ENCODE assay signal across 17 cellular contexts in the genomic region with DNA sequence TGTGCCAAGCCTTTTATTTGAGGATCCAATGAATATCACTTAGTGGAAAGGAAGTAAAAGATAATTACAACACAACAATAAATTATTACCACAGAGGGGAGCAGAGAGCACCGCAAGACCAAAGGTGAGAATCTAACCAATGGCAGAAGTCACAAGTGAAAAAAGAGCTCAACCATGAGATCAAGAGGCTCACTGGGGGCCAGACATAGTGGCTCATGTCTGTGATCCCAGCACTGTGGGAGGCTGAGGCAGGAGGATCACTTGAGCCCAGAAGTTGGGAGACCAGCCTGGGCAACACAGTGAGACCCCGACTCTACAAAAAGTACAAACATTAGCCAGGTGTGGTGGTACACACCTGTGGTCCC. TPM values are rescaled to one million over a fixed set of nuclear protein-coding genes. Genes with fewer than 3 reads are reported as not detected.
A peak's percentile ranks its signal among the peaks of the same experiment; 100 is the strongest.
DNase-seq lines count a peak whose midpoint lies in the region; ATAC-seq lines count a peak whose summit lies in the region.
"Had no signal": no experiment of that assay in that cellular context is flagged by ENCODE, and none has a peak within 500 bp of the region (broad histone marks: within the 10 kb centered on the region; RNA-seq: fewer than 3 reads in every experiment).

No MANE protein-coding gene starts in this region.

- peak overlapping the region; percentile 36 for H3K4ac ChIP-seq in trophoblast cell (ENCODE audit: low read depth, low read length)

- H3K18ac ChIP-seq in trophoblast cell (ENCODE audit: low read length): no peak overlapping the region

- H3K9me3 Mint-ChIP-seq in activated CD4-positive, alpha-beta T cell treated with anti-CD3 and anti-CD28 coated beads, Interleukin-2, amount 10 ng/mL, durations not matched to agents 7 days and 5 days: peaks cover 5% of the 10 kb centered on the region
- H3K9me3 Mint-ChIP-seq in dendritic cell treated with granulocyte-macrophage colony-stimulating factor and Interleukin-4, amounts not matched to agents 40 ng/mL and 50 ng/mL, for 4 days: no peaks in the 10 kb centered on the region
- H3K9me3 Mint-ChIP-seq in activated CD4-positive, alpha-beta T cell treated with anti-CD3 and anti-CD28 coated beads, Interleukin-2, amount 10 ng/mL, durations not matched to agents 24 days and 14 days: peaks cover 3% of the 10 kb centered on the region
- H3K9me3 Mint-ChIP-seq: IgD-negative memory B cell had no signal

- peaks cover 79% of the 10 kb centered on the region for H3K4me1 Mint-ChIP-seq in activated CD4-positive, alpha-beta T cell treated with anti-CD3 and anti-CD28 coated beads, Interleukin-2, amount 10 ng/mL, durations not matched to agents 7 days and 5 days
- H3K4me1 Mint-ChIP-seq in dendritic cell treated with granulocyte-macrophage colony-stimulating factor and Interleukin-4, amounts not matched to agents 40 ng/mL and 50 ng/mL, for 4 days (ENCODE audit: low read depth): peaks cover 91% of the 10 kb centered on the region
- peaks cover 48% of the 10 kb centered on the region for H3K4me1 Mint-ChIP-seq in activated CD4-positive, alpha-beta T cell treated with anti-CD3 and anti-CD28 coated beads, Interleukin-2, amount 10 ng/mL, durations not matched to agents 24 days and 14 days

- H3K4me3 Mint-ChIP-seq in activated CD4-positive, alpha-beta T cell treated with anti-CD3 and anti-CD28 coated beads, Interleukin-2, amount 10 ng/mL, durations not matched to agents 7 days and 5 days: no peak overlapping the region
- no peak overlapping the region for H3K4me3 Mint-ChIP-seq in dendritic cell treated with granulocyte-macrophage colony-stimulating factor and Interleukin-4, amounts not matched to agents 40 ng/mL and 50 ng/mL, for 4 days
- no peak overlapping the region for H3K4me3 Mint-ChIP-seq in activated CD4-positive, alpha-beta T cell treated with anti-CD3 and anti-CD28 coated beads, Interleukin-2, amount 10 ng/mL, durations not matched to agents 24 days and 14 days

- no peaks in the 10 kb centered on the region for H3K9me3 ChIP-seq in trophoblast cell (ENCODE audit: insufficient read depth, low read depth, low read length)
- no peaks in the 10 kb centered on the region for H3K9me3 ChIP-seq in right cardiac atrium (ENCODE audit: control insufficient read depth, low read length)

- H3K4me2 ChIP-seq in trophoblast cell (ENCODE audit: low read length): no peak overlapping the region

- peaks cover 31% of the 10 kb centered on the region for H3K36me3 Mint-ChIP-seq in activated CD4-positive, alpha-beta T cell treated with anti-CD3 and anti-CD28 coated beads, Interleukin-2, amount 10 ng/mL, durations not matched to agents 7 days and 5 days (ENCODE audit: low read depth)
- no peaks in the 10 kb centered on the region for H3K36me3 Mint-ChIP-seq in dendritic cell treated with granulocyte-macrophage colony-stimulating factor and Interleukin-4, amounts not matched to agents 40 ng/mL and 50 ng/mL, for 4 days (ENCODE audit: low read depth)
- peaks cover 20% of the 10 kb centered on the region for H3K36me3 Mint-ChIP-seq in activated CD4-positive, alpha-beta T cell treated with anti-CD3 and anti-CD28 coated beads, Interleukin-2, amount 10 ng/mL, durations not matched to agents 24 days and 14 days (ENCODE audit: low read depth)

- H4K12ac ChIP-seq in trophoblast cell (ENCODE audit: low read depth, low read length): no peak overlapping the region

- H2AFZ ChIP-seq in trophoblast cell (ENCODE audit: insufficient read depth, low read length, poor library complexity): no peak overlapping the region

- H3K23ac ChIP-seq in trophoblast cell (ENCODE audit: low read length): no peak overlapping the region

- H3K36me3 ChIP-seq in trophoblast cell (ENCODE audit: control insufficient read depth in 1 of 2, insufficient read depth in 2 of 2, low read length in 2 of 2): no peaks in the 10 kb centered on the region

- H3K9ac ChIP-seq in trophoblast cell (ENCODE audit: low read length): no peak overlapping the region

- H3K14ac ChIP-seq in trophoblast cell (ENCODE audit: low read length): no peak overlapping the region

- H3K79me2 ChIP-seq in trophoblast cell (ENCODE audit: control insufficient read depth, insufficient read depth, low read length, poor library complexity): peaks cover 37% of the 10 kb centered on the region

- H2AK5ac ChIP-seq in trophoblast cell (ENCODE audit: low read length): no peak overlapping the region

- intact Hi-C loops in dendritic cell treated with granulocyte-macrophage colony-stimulating factor and Interleukin-4, amounts not matched to agents 40 ng/mL and 50 ng/mL, for 4 days (cut with micrococcal nuclease): loop anchor here (5.0 kb wide), 1 partner anchor 35 kb away; the partner anchor contains the start of gene SPG7
- intact Hi-C loops in right cardiac atrium (cut with DNase I): no loop called here
- intact Hi-C loops in activated CD4-positive, alpha-beta T cell treated with anti-CD3 and anti-CD28 coated beads, Interleukin-2, amount 10 ng/mL, durations not matched to agents 24 days and 14 days (cut with micrococcal nuclease): no loop called here

- H4K8ac ChIP-seq in trophoblast cell (ENCODE audit: low read depth, low read length): no peak overlapping the region

- no peaks in the 10 kb centered on the region for H3K79me1 ChIP-seq in trophoblast cell (ENCODE audit: low read length)

- no peak overlapping the region for H2BK12ac ChIP-seq in trophoblast cell (ENCODE audit: low read length)

- DNase-seq in activated CD4-positive, alpha-beta T cell treated with anti-CD3 and anti-CD28 coated beads, Interleukin-2, amount 10 ng/mL, durations not matched to agents 7 days and 5 days: no peak
- no peak for DNase-seq in activated CD4-positive, alpha-beta T cell treated with anti-CD3 and anti-CD28 coated beads for 48 hours
- DNase-seq in NCI-H69 (lab: John Stamatoyannopoulos, UW) (peak; percentile 12), trophoblast cell (no peak), right cardiac atrium (no peak), AG08395 (ENCODE audit: low spot score) (no peak)
- no peak for DNase-seq in activated CD4-positive, alpha-beta T cell treated with anti-CD3 and anti-CD28 coated beads, Interleukin-2, amount 10 ng/mL, durations not matched to agents 24 days and 14 days
- DNase-seq: activated CD4-positive, alpha-beta T cell treated with anti-CD3 and anti-CD28 coated beads for 1 hour; activated gamma-delta T cell treated with Interleukin-2 at 50 U/mL for 16 hours; cerebellar nuclear complex; DMS153; erythroblast; H7; head of caudate nucleus; stimulated activated naive CD4-positive, alpha-beta T cell treated with Interleukin-2 at 50 U/mL for 16 hours had no signal

- H3K4me3 ChIP-seq in trophoblast cell (ENCODE audit: low read depth, low read length): no peak overlapping the region
- no peak overlapping the region for H3K4me3 ChIP-seq in right cardiac atrium (ENCODE audit: low read length)

- CTCF ChIA-PET in activated CD4-positive, alpha-beta T cell treated with anti-CD3 and anti-CD28 coated beads, Interleukin-2, amount 10 ng/mL, durations not matched to agents 7 days and 5 days (lab: Charles Lee): interaction anchor here (1.0 to 1.6 kb wide), 2 partner anchors 16 to 38 kb away, joined by 3 to 6 read pairs; no protein-coding TSS in a partner anchor

- H2BK5ac ChIP-seq in trophoblast cell (ENCODE audit: low read depth, low read length, poor library complexity): no peak overlapping the region

- ATAC-seq in right cardiac atrium: no peak

- H3K27me3 Mint-ChIP-seq in activated CD4-positive, alpha-beta T cell treated with anti-CD3 and anti-CD28 coated beads, Interleukin-2, amount 10 ng/mL, durations not matched to agents 7 days and 5 days: no peaks in the 10 kb centered on the region
- H3K27me3 Mint-ChIP-seq in dendritic cell treated with granulocyte-macrophage colony-stimulating factor and Interleukin-4, amounts not matched to agents 40 ng/mL and 50 ng/mL, for 4 days: no peaks in the 10 kb centered on the region
- H3K27me3 Mint-ChIP-seq in activated CD4-positive, alpha-beta T cell treated with anti-CD3 and anti-CD28 coated beads, Interleukin-2, amount 10 ng/mL, durations not matched to agents 24 days and 14 days: no peaks in the 10 kb centered on the region
- H3K27me3 Mint-ChIP-seq: IgD-negative memory B cell had no signal

- H4K91ac ChIP-seq in trophoblast cell (ENCODE audit: low read depth, low read length): no peak overlapping the region

- H3K27ac ChIP-seq in trophoblast cell (ENCODE audit: low read depth, low read length): no peak overlapping the region
- H3K27ac ChIP-seq in right cardiac atrium (ENCODE audit: low read length): no peak overlapping the region

- H3K4me1 ChIP-seq in trophoblast cell (ENCODE audit: control insufficient read depth in 1 of 2, insufficient read depth in 2 of 2, low read length in 2 of 2) (peaks cover 24 to 44% of the 10 kb centered on the region in 2 experiments), right cardiac atrium (ENCODE audit: control insufficient read depth, insufficient read depth, low read length) (peaks cover 32% of the 10 kb centered on the region)

- no CpG with 5 or more reads among the region's 2 CpGs for WGBS in trophoblast cell (ENCODE audit: extremely low coverage, insufficient coverage, insufficient read length)
- WGBS in right cardiac atrium: 89% methylated on average over 2 of the region's 2 CpGs

- H3K27me3 ChIP-seq in trophoblast cell (ENCODE audit: insufficient read depth, low read length) (no peaks in the 10 kb centered on the region), right cardiac atrium (ENCODE audit: control insufficient read depth, insufficient read depth) (no peaks in the 10 kb centered on the region)

- H2BK120ac ChIP-seq in trophoblast cell (ENCODE audit: insufficient read depth, low read length, poor library complexity): no peak overlapping the region

- POLR2A ChIA-PET in activated CD4-positive, alpha-beta T cell treated with anti-CD3 and anti-CD28 coated beads, Interleukin-2, amount 10 ng/mL, durations not matched to agents 7 days and 5 days (lab: Charles Lee): no interaction called here

- peak overlapping the region; percentile 63 for H3K27ac Mint-ChIP-seq in activated CD4-positive, alpha-beta T cell treated with anti-CD3 and anti-CD28 coated beads, Interleukin-2, amount 10 ng/mL, durations not matched to agents 7 days and 5 days
- H3K27ac Mint-ChIP-seq in dendritic cell treated with granulocyte-macrophage colony-stimulating factor and Interleukin-4, amounts not matched to agents 40 ng/mL and 50 ng/mL, for 4 days: peak overlapping the region; percentile 22
- no peak overlapping the region for H3K27ac Mint-ChIP-seq in activated CD4-positive, alpha-beta T cell treated with anti-CD3 and anti-CD28 coated beads, Interleukin-2, amount 10 ng/mL, durations not matched to agents 24 days and 14 days

RNA-seq across cellular contexts. Expression of gene ANKRD11, which starts 17.7 kb away (rescaled TPM):
- 100 to 1,000 TPM; 158 to 178 TPM for total RNA-seq in activated CD4-positive, alpha-beta T cell treated with anti-CD3 and anti-CD28 coated beads, Interleukin-2, amount 10 ng/mL, durations not matched to agents 7 days and 5 days
- 101 and 102 TPM in 2 replicates for polyA plus RNA-seq in trophoblast cell (2013)
- 10 to 100 TPM; 92.6 to 98.9 (median 96.9) TPM for total RNA-seq in right cardiac atrium
- 75.3 TPM for polyA plus RNA-seq in right cardiac atrium
- 152 TPM in 2 replicates for total RNA-seq in activated CD4-positive, alpha-beta T cell treated with anti-CD3 and anti-CD28 coated beads, Interleukin-2, amount 10 ng/mL, durations not matched to agents 24 days and 14 days

RNA-seq across cellular contexts. Expression of gene SPG7, which starts 35.5 kb away (rescaled TPM):
- 100 to 1,000 TPM in 1 of 2 experiments, 10 to 100 TPM in 1; 88.3 to 101 TPM for total RNA-seq in activated CD4-positive, alpha-beta T cell treated with anti-CD3 and anti-CD28 coated beads, Interleukin-2, amount 10 ng/mL, durations not matched to agents 7 days and 5 days
- 43.6 and 45.1 TPM in 2 replicates for polyA plus RNA-seq in trophoblast cell (2013)
- 100 to 1,000 TPM in 1 of 4 donors, 10 to 100 TPM in 3; 81.9 to 101 (median 88.6) TPM for total RNA-seq in right cardiac atrium
- polyA plus RNA-seq in right cardiac atrium: 96.7 TPM
- total RNA-seq in activated CD4-positive, alpha-beta T cell treated with anti-CD3 and anti-CD28 coated beads, Interleukin-2, amount 10 ng/mL, durations not matched to agents 24 days and 14 days: 109 and 110 TPM in 2 replicates
